In genomic region chr10:115951242-115951641, GRCh38 we compare ENCODE assay signal across 18 cellular contexts.
DNase-seq lines count a peak whose midpoint lies in the region; ATAC-seq, FAIRE-seq and TF ChIP-seq lines count a peak whose summit lies in the region.
"Had no signal": no experiment of that assay in that cellular context is flagged by ENCODE, and none has a peak within 500 bp of the region (broad histone marks: within the 10 kb centered on the region; RNA-seq: fewer than 3 reads in every experiment).

No MANE protein-coding gene starts in this region.

- FAIRE-seq in frontal cortex (lab: Jason Lieb, UNC) = no peak
- FAIRE-seq: D721Med, G401.6, HTR-8/SVneo had no signal

- DNase-seq in DMS153 (lab: John Stamatoyannopoulos, UW) = peak; percentile 11
- no peak for DNase-seq in DMS153 treated with DMSO at 0.1 percent for 48 hours (lab: John Stamatoyannopoulos, UW; ENCODE audit: unreplicated experiment)
- peak; percentile 44 for DNase-seq in M059J (ENCODE audit: low read depth)
- DNase-seq in left lobe of liver (ENCODE audit: low spot score) = no peak
- no peak for DNase-seq in NCI-H1694 (lab: John Stamatoyannopoulos, UW)
- DNase-seq in erythroblast (lab: John Stamatoyannopoulos, UW) = no peak
- no peak for DNase-seq in frontal cortex (ENCODE audit: low spot score in 2 of 2)
- DNase-seq: CD4-positive, alpha-beta memory T cell; DND-41; H9; NCI-H1092; NCI-H446; NK-92 treated with Interleukin-12 subunit alpha and Interleukin-12 subunit beta, amount 100 ng/mL, for 24 hours; SJCRH30 had no signal

- ATAC-seq in SK-N-SH treated with all-trans-retinoic acid at 6 μM for 48 hours (no peak), left lobe of liver (peak; percentile 27)

- TF ChIP-seq POLR2A in erythroblast (IDR thresholded peaks at IDR 0.05; ENCODE audit: low read length) = no peak

TF ChIP-seq in SK-N-SH treated with all-trans-retinoic acid at 6 μM for 48 hours, 23 proteins besides CTCF, POLR2A, EP300 and RAD21:
- no peak for TF ChIP-seq ZNF565 (CRISPR knock-in tag; conservative IDR thresholded peaks at IDR 0.05; ENCODE audit: low read depth)
- no peak for TF ChIP-seq ZFP3 (CRISPR knock-in tag; IDR thresholded peaks at IDR 0.05)
- TF ChIP-seq ISL1 (CRISPR knock-in tag; IDR thresholded peaks at IDR 0.05) = peak; percentile 96
- no peak for TF ChIP-seq GLIS3 (CRISPR knock-in tag; IDR thresholded peaks at IDR 0.05)
- TF ChIP-seq PPARA (CRISPR knock-in tag; IDR thresholded peaks at IDR 0.05; ENCODE audit: borderline replicate concordance) = no peak
- no peak for TF ChIP-seq ESRRG (CRISPR knock-in tag; IDR thresholded peaks at IDR 0.05)
- no peak for TF ChIP-seq ARNTL (CRISPR knock-in tag; IDR thresholded peaks at IDR 0.05; ENCODE audit: borderline replicate concordance, low read depth)
- no peak for TF ChIP-seq CSRNP3 (CRISPR knock-in tag; IDR thresholded peaks at IDR 0.05)
- peak; percentile 49; the same call in 1 of the 2 replicates for TF ChIP-seq TCF4 (CRISPR knock-in tag; IDR thresholded peaks at IDR 0.05; ENCODE audit: borderline replicate concordance)
- TF ChIP-seq, protein P1, sequence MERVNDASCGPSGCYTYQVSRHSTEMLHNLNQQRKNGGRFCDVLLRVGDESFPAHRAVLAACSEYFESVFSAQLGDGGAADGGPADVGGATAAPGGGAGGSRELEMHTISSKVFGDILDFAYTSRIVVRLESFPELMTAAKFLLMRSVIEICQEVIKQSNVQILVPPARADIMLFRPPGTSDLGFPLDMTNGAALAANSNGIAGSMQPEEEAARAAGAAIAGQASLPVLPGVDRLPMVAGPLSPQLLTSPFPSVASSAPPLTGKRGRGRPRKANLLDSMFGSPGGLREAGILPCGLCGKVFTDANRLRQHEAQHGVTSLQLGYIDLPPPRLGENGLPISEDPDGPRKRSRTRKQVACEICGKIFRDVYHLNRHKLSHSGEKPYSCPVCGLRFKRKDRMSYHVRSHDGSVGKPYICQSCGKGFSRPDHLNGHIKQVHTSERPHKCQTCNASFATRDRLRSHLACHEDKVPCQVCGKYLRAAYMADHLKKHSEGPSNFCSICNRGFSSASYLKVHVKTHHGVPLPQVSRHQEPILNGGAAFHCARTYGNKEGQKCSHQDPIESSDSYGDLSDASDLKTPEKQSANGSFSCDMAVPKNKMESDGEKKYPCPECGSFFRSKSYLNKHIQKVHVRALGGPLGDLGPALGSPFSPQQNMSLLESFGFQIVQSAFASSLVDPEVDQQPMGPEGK (CRISPR knock-in tag; IDR thresholded peaks at IDR 0.05; ENCODE audit: borderline replicate concordance) = no peak
- TF ChIP-seq ZNF8 (CRISPR knock-in tag; IDR thresholded peaks at IDR 0.05) = no peak
- TF ChIP-seq BACH2 (CRISPR knock-in tag; IDR thresholded peaks at IDR 0.05; ENCODE audit: borderline replicate concordance) = no peak
- TF ChIP-seq, protein P2, sequence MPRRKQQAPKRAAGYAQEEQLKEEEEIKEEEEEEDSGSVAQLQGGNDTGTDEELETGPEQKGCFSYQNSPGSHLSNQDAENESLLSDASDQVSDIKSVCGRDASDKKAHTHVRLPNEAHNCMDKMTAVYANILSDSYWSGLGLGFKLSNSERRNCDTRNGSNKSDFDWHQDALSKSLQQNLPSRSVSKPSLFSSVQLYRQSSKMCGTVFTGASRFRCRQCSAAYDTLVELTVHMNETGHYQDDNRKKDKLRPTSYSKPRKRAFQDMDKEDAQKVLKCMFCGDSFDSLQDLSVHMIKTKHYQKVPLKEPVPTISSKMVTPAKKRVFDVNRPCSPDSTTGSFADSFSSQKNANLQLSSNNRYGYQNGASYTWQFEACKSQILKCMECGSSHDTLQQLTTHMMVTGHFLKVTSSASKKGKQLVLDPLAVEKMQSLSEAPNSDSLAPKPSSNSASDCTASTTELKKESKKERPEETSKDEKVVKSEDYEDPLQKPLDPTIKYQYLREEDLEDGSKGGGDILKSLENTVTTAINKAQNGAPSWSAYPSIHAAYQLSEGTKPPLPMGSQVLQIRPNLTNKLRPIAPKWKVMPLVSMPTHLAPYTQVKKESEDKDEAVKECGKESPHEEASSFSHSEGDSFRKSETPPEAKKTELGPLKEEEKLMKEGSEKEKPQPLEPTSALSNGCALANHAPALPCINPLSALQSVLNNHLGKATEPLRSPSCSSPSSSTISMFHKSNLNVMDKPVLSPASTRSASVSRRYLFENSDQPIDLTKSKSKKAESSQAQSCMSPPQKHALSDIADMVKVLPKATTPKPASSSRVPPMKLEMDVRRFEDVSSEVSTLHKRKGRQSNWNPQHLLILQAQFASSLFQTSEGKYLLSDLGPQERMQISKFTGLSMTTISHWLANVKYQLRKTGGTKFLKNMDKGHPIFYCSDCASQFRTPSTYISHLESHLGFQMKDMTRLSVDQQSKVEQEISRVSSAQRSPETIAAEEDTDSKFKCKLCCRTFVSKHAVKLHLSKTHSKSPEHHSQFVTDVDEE (CRISPR knock-in tag; IDR thresholded peaks at IDR 0.05) = peak; percentile 74; the same call in 1 of the 2 replicates

Comparison
In these comparisons a context has a peak if more than half of its experiments do, and no peak if none do; other contexts are left out.
1. DNase-seq: peak in DMS153 (single experiment) and M059J (single experiment); none in DMS153 treated with DMSO at 0.1 percent for 48 hours (single experiment), left lobe of liver (single experiment), NCI-H1694 (single experiment), erythroblast (0 of 2) and frontal cortex (0 of 2).